ENCODE assay signal across 25 cellular contexts in genomic region chr9:96050876-96051185, GRCh38.
"Had no signal": no experiment of that assay in that cellular context is flagged by ENCODE, and none has a peak within 500 bp of the region (broad histone marks: within the 10 kb centered on the region; RNA-seq: fewer than 3 reads in every experiment).

No MANE protein-coding gene starts in this region.

- H3K9me3 ChIP-seq: MG63, SJCRH30 had no signal

- DNase-seq: IMR-90, Karpas-422, KG1, MG63, NCI-H1092, NCI-H1105 treated with DMSO at 0.1 percent for 48 hours, NCI-H1417 treated with DMSO at 0.1 percent for 48 hours, NCI-H146, NCI-H1694 treated with DMSO at 0.1 percent for 48 hours, NCI-H1930, NCI-H2081 treated with DMSO at 0.1 percent for 48 hours, NCI-H2171, NCI-H226, NCI-H446, NCI-H510A, NCI-H524 treated with DMSO at 0.1 percent for 48 hours, NCI-H69, NCI-H774, PC-3, SHP77 treated with DMSO at 0.1 percent for 48 hours had no signal

- ATAC-seq: HepG2, Panc1, PC-3, Right ventricle myocardium inferior, SK-N-SH treated with all-trans-retinoic acid at 6 μM for 48 hours had no signal

- H3K36me3 ChIP-seq: MG63, SJCRH30 had no signal

- H3K4me3 ChIP-seq: MG63, SJCRH30 had no signal

- H3K27me3 ChIP-seq: MG63, SJCRH30 had no signal
